Comparison of ENCODE assay signal across 8 cellular contexts in genomic region chr19:48419158-48419920, GRCh38. TPM values are rescaled to one million over a fixed set of nuclear protein-coding genes. Genes with fewer than 3 reads are reported as not detected.
DNase-seq lines count a peak whose midpoint lies in the region; FAIRE-seq and TF ChIP-seq lines count a peak whose summit lies in the region.

No MANE protein-coding gene starts in this region.

- no peaks in the 10 kb centered on the region for H3K79me1 ChIP-seq in H9 (ENCODE audit: insufficient read depth, low read depth, low read length, poor library complexity, severe bottlenecking)

- H2BK12ac ChIP-seq in H9 (ENCODE audit: insufficient read length, low read depth, low read length), result no peak overlapping the region

- no peak overlapping the region for H4K5ac ChIP-seq in H9 (ENCODE audit: insufficient read length, low read depth, low read length)

- peaks cover 0 to 22% (median 13%) of the 10 kb centered on the region in 3 experiments; a peak in 5 of 7 replicates for H3K36me3 Mint-ChIP-seq in H9 (ENCODE audit: insufficient read depth in 1 of 3, low read depth in 3 of 3)

- H2BK15ac ChIP-seq in H9 (ENCODE audit: low read depth, low read length), result 0 out of 2 replicates have a peak overlapping the region, but pooled peaks have one; percentile 81

- no peak overlapping the region for H4K91ac ChIP-seq in H9 (ENCODE audit: insufficient read length, low read depth, low read length)

- H3K9me3 Mint-ChIP-seq in H9, result no peaks in the 10 kb centered on the region

- H3K4me1 ChIP-seq in H9 (ENCODE audit: insufficient read depth, low read length), result no peaks in the 10 kb centered on the region
- peaks cover 0 to 1% of the 10 kb centered on the region in 2 donors for H3K4me1 ChIP-seq in kidney (ENCODE audit: control insufficient read depth in 1 of 2, insufficient read depth in 1 of 2, low read depth in 1 of 2, low read length in 2 of 2)

- H3K4me3 Mint-ChIP-seq in H9, result peak overlapping the region in 1 of 2 experiments; percentile 69; a peak in 2 of 5 replicates

- no CpG with 5 or more reads among the region's 31 CpGs for WGBS in H9 (ENCODE audit: extremely low coverage, insufficient read length, low lambda C conversion rate)

- H3K27me3 ChIP-seq in H9 (ENCODE audit: insufficient read depth, low read length), result no peaks in the 10 kb centered on the region

- DNase-seq in D341Med (ENCODE audit: low spot score) (peak; percentile 79), H9 (peak; percentile 86), SK-N-DZ (ENCODE audit: low spot score) (peak; percentile 81), kidney (peak; percentile 75), NCI-H345 (lab: John Stamatoyannopoulos, UW) (no peak), SHP77 treated with DMSO at 0.1 percent for 48 hours (lab: John Stamatoyannopoulos, UW) (no peak)
- peak; percentile 77 for DNase-seq in activated naive CD4-positive, alpha-beta T cell treated with Interleukin-2 at 50 U/mL for 16 hours
- peak; percentile 70 for DNase-seq in stimulated activated CD8-positive, alpha-beta memory T cell treated with anti-CD3 and anti-CD28 coated beads, Interleukin-4, amount 100 ng/mL, for 24 hours (ENCODE audit: low read depth)

- peak overlapping the region; percentile 62 for H3K18ac ChIP-seq in H9 (ENCODE audit: insufficient read length, low read depth, low read length)

- H3K4me3 ChIP-seq in kidney (ENCODE audit: low read length in 2 of 2), result no peak overlapping the region

- no peak overlapping the region for H4K8ac ChIP-seq in H9 (replicated peaks; ENCODE audit: insufficient read length, low read depth, low read length)

- no peaks in the 10 kb centered on the region for H3K23me2 ChIP-seq in H9 (ENCODE audit: insufficient read length, low read depth, low read length, poor library complexity, severe bottlenecking)

- TF ChIP-seq CTCF in H9 (conservative IDR thresholded peaks at IDR 0.05) (no peak), kidney (IDR thresholded peaks at IDR 0.05; ENCODE audit: borderline replicate concordance, extremely low read depth, insufficient read depth) (no peak)

- no peak overlapping the region for H3K56ac ChIP-seq in H9 (ENCODE audit: insufficient read length, low read depth, low read length)

- H2BK5ac ChIP-seq in H9 (ENCODE audit: insufficient read length, low read length), result no peak overlapping the region

- H3K23ac ChIP-seq in H9 (ENCODE audit: insufficient read length, low read depth, low read length), result no peak overlapping the region

- peaks cover 3% of the 10 kb centered on the region for H4K20me1 ChIP-seq in H9 (ENCODE audit: control insufficient read depth, insufficient read depth, insufficient read length)

- no peak overlapping the region for H3K4me2 ChIP-seq in H9 (ENCODE audit: insufficient read depth, insufficient read length, low read length)

- H3K14ac ChIP-seq in H9 (ENCODE audit: insufficient read depth, low read length), result no peak overlapping the region

- H2BK20ac ChIP-seq in H9 (ENCODE audit: low read depth, low read length, poor library complexity, severe bottlenecking), result no peak overlapping the region

- H3K9ac ChIP-seq in H9 (ENCODE audit: extremely low read depth, insufficient read length, low read length), result no peak overlapping the region
- no peak overlapping the region for H3K9ac ChIP-seq in kidney (ENCODE audit: low read length in 2 of 2)

- no peak overlapping the region for H2AFZ ChIP-seq in H9 (ENCODE audit: low read length)

- intact Hi-C loops in kidney (cut with DNase I), result no loop called here

- H3K4me1 Mint-ChIP-seq in H9, result peaks cover 13 to 25% of the 10 kb centered on the region in 2 experiments

- H3K27ac ChIP-seq in H9 (ENCODE audit: insufficient read length, low read depth, low read length) (no peak overlapping the region), kidney (ENCODE audit: low read depth in 2 of 2, low read length in 2 of 2) (no peak overlapping the region)

- H3K79me2 ChIP-seq in H9 (ENCODE audit: insufficient read depth, low read length), result no peaks in the 10 kb centered on the region

- no peak overlapping the region for H3K4ac ChIP-seq in H9 (ENCODE audit: low read depth, low read length)

- H3K27ac Mint-ChIP-seq in H9, result peak overlapping the region; percentile 74 to 97 (median 90); a peak in 6 of 7 replicates

- H3T11ph ChIP-seq in H9 (ENCODE audit: low read length), result no peak overlapping the region

- no peak for FAIRE-seq in kidney (lab: Jason Lieb, UNC)

- H2AK5ac ChIP-seq in H9 (ENCODE audit: insufficient read length, low read length), result no peak overlapping the region

- H3K36me3 ChIP-seq in kidney (ENCODE audit: control insufficient read depth in 1 of 2, insufficient read depth in 2 of 2, low read length in 2 of 2), result no peaks in the 10 kb centered on the region

- no peaks in the 10 kb centered on the region for H3K9me3 ChIP-seq in H9 (ENCODE audit: control insufficient read depth, low read depth, low read length)
- H3K9me3 ChIP-seq in kidney (ENCODE audit: control insufficient read depth in 1 of 2, low read length in 2 of 2), result no peaks in the 10 kb centered on the region

- no peak overlapping the region for H2BK120ac ChIP-seq in H9 (ENCODE audit: low read depth, low read length, poor library complexity, severe bottlenecking)

- no peaks in the 10 kb centered on the region for H3K27me3 Mint-ChIP-seq in H9 (ENCODE audit: low read depth)

RNA-seq across cellular contexts. Expression of gene GRIN2D, which starts 25.9 kb away (rescaled TPM):
- total RNA-seq in H9 (2021), result 5.9 and 6.2 TPM in 2 replicates
- polyA plus RNA-seq in SK-N-DZ (2014; cell fraction: cytosol; rRNA removed), result 0.07 and 0.08 TPM in 2 replicates
- polyA plus RNA-seq in SK-N-DZ (2014; cell fraction: nucleus; rRNA removed), result 0.24 TPM in 1 of 2 replicates, not detected in the other
- 0.54 TPM for total RNA-seq in kidney
- polyA plus RNA-seq in kidney (ENCODE audit: insufficient read depth, low read depth, low replicate concordance), result 0.13 TPM

RNA-seq across cellular contexts. Expression of gene GRWD1, which starts 26.4 kb away (rescaled TPM):
- total RNA-seq in H9 (2021), result 92.0 and 94.6 TPM in 2 replicates
- polyA plus RNA-seq in SK-N-DZ (2014; cell fraction: cytosol; rRNA removed), result 29.3 and 41.5 TPM in 2 replicates
- 11.7 and 14.8 TPM in 2 replicates for polyA plus RNA-seq in SK-N-DZ (2014; cell fraction: nucleus; rRNA removed)
- total RNA-seq in kidney, result 34.0 TPM
- polyA plus RNA-seq in kidney (ENCODE audit: insufficient read depth, low read depth, low replicate concordance), result 19.0 TPM

RNA-seq across cellular contexts. Expression of gene KDELR1, which starts 28.0 kb away (rescaled TPM):
- total RNA-seq in H9 (2021) (195 and 198 TPM in 2 replicates), kidney (169 TPM)
- polyA plus RNA-seq in SK-N-DZ (2014; cell fraction: cytosol; rRNA removed), result 42.6 and 46.1 TPM in 2 replicates
- 16.9 and 19.5 TPM in 2 replicates for polyA plus RNA-seq in SK-N-DZ (2014; cell fraction: nucleus; rRNA removed)
- 204 TPM for polyA plus RNA-seq in kidney (ENCODE audit: insufficient read depth, low read depth, low replicate concordance)

RNA-seq across cellular contexts. Expression of gene KCNJ14, which starts 36.0 kb away (rescaled TPM):
- total RNA-seq in H9 (2021), result 1.1 and 1.2 TPM in 2 replicates
- polyA plus RNA-seq in SK-N-DZ (2014; cell fraction: cytosol; rRNA removed), result 0.14 and 0.38 TPM in 2 replicates
- polyA plus RNA-seq in SK-N-DZ (2014; cell fraction: nucleus; rRNA removed), result 1.1 and 1.5 TPM in 2 replicates
- total RNA-seq in kidney, result 1.0 TPM
- polyA plus RNA-seq in kidney (ENCODE audit: insufficient read depth, low read depth, low replicate concordance), result 0.28 TPM

RNA-seq across cellular contexts. Expression of gene CYTH2, which starts 49.8 kb away (rescaled TPM):
- 97.1 and 103 TPM in 2 replicates for total RNA-seq in H9 (2021)
- 27.6 and 28.1 TPM in 2 replicates for polyA plus RNA-seq in SK-N-DZ (2014; cell fraction: cytosol; rRNA removed)
- 70.9 and 73.1 TPM in 2 replicates for polyA plus RNA-seq in SK-N-DZ (2014; cell fraction: nucleus; rRNA removed)
- total RNA-seq in kidney, result 96.1 TPM
- 51.0 TPM for polyA plus RNA-seq in kidney (ENCODE audit: insufficient read depth, low read depth, low replicate concordance)

Comparison
In these comparisons a context has a peak if more than half of its experiments do, and no peak if none do; other contexts are left out.
1. DNase-seq: peak in D341Med (single experiment), H9 (single experiment), SK-N-DZ (single experiment), activated naive CD4-positive, alpha-beta T cell treated with Interleukin-2 at 50 U/mL for 16 hours (single experiment), kidney (single experiment) and stimulated activated CD8-positive, alpha-beta memory T cell treated with anti-CD3 and anti-CD28 coated beads, Interleukin-4, amount 100 ng/mL, for 24 hours (single experiment); none in NCI-H345 (single experiment) and SHP77 treated with DMSO at 0.1 percent for 48 hours (single experiment).